In genomic region chr2:184875212-184875611, GRCh38 we compare ENCODE assay signal across 1 cellular context.
A peak's percentile ranks its signal among the peaks of the same experiment; 100 is the strongest.
TF ChIP-seq lines count a peak whose summit lies in the region.

No MANE protein-coding gene starts in this region.

TF ChIP-seq in H1, 55 proteins besides CTCF, POLR2A, EP300 and RAD21 (continued from another document):
- TF ChIP-seq JUN (IDR thresholded peaks at IDR 0.05; ENCODE audit: low read depth, low read length) (no peak), CHD1 (IDR thresholded peaks at IDR 0.05; ENCODE audit: low read depth, low read length) (no peak), MAX (IDR thresholded peaks at IDR 0.05) (peak; percentile 52; the same call in 1 of the 2 replicates), E2F6 (IDR thresholded peaks at IDR 0.05) (peak; percentile 58)
TF ChIP-seq in H1: peak in this region for 2.
